Comparison of ENCODE assay signal across 8 cellular contexts in the genomic region with DNA sequence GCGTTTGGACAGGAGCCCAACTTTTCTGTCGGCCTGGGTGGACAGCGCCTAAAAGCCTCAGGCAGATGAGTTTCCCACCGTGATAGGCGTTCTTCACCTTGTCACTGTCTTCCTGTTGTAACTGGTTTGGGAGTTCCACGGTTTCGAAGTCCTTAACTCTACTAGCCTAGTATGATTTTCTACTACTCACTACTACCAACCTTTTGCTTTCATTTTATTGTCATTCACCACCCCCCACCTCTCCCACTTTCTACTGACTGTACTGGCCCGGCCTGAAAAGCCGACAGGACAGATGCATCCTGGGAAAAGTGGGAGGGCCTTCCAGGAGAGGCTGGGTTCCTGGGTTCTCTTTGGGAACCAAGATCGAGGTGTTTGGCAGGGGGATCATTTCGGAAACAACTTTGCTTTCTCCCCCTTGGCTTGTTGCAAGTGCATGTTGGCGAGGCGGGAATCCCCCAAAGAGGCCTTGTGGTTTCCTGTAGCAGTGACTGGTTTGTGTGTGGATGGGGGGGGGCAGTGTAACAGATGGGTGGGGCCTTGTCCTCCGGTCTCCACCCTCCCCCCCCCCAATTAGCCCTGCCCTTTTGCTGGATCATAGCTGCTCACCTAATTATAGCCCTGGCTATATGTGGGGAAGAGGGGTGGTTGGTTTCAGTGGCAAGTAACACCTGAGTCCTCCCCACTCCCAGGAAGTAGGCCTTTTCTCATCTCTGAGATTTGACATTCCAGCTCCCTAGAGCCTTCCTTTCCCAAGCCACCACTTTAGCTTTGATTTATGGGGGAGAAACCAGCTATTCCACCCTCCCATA. TPM values are rescaled to one million over a fixed set of nuclear protein-coding genes. Genes with fewer than 3 reads are reported as not detected.
DNase-seq lines count a peak whose midpoint lies in the region; ATAC-seq and TF ChIP-seq lines count a peak whose summit lies in the region.

No MANE protein-coding gene starts in this region.

- ATAC-seq in HG03354 (IDR thresholded peaks at IDR 0.05; ENCODE audit: poor library complexity, severe bottlenecking, unreplicated experiment) = peak; percentile 24
- ATAC-seq in GM19397 (IDR thresholded peaks at IDR 0.05; ENCODE audit: unreplicated experiment) = no peak

- DNase-seq in COLO668 (lab: John Stamatoyannopoulos, UW; ENCODE audit: unreplicated experiment) (peak; percentile 61), NOMO-1 treated with DMSO at 0.1 percent for 48 hours (lab: John Stamatoyannopoulos, UW; ENCODE audit: unreplicated experiment) (peak; percentile 76), endodermal cell (peak; percentile 94), mesothelial cell of epicardium (ENCODE audit: low spot score in 2 of 2, unreplicated experiment in 2 of 2) (peak in 1 of 2 experiments; percentile 66)
- DNase-seq in activated CD8-positive, alpha-beta memory T cell treated with anti-CD3 and anti-CD28 coated beads, Interleukin-2, amount 50 U/mL, for 1 hour (ENCODE audit: extremely low read depth) = peak; percentile 88
- peak; percentile 76 to 88 for DNase-seq in stimulated activated CD8-positive, alpha-beta memory T cell treated with anti-CD3 and anti-CD28 coated beads, Interleukin-15, amount 100 ng/mL, for 4 hours (ENCODE audit: low read depth in 2 of 2)

- peak overlapping the region; percentile 88 for H3K4me3 Mint-ChIP-seq in endodermal cell
- peak overlapping the region; percentile 75 for H3K4me3 Mint-ChIP-seq in mesothelial cell of epicardium

- H3K9me3 Mint-ChIP-seq in endodermal cell (no peaks in the 10 kb centered on the region), mesothelial cell of epicardium (no peaks in the 10 kb centered on the region)

- TF ChIP-seq CTCF in endodermal cell (conservative IDR thresholded peaks at IDR 0.05) = no peak
- no peak for TF ChIP-seq CTCF in mesothelial cell of epicardium (IDR thresholded peaks at IDR 0.05; ENCODE audit: unreplicated experiment)

- H3K27me3 Mint-ChIP-seq in endodermal cell (ENCODE audit: insufficient read depth) (peaks cover 3% of the 10 kb centered on the region), mesothelial cell of epicardium (ENCODE audit: low read depth) (no peaks in the 10 kb centered on the region)

- peak overlapping the region; percentile 91 for H3K9ac ChIP-seq in endodermal cell (ENCODE audit: extremely low read depth, low read length, poor library complexity, severe bottlenecking)

- 0 to 2% methylated on average over 9 to 11 of the region's 14 CpGs for WGBS in endodermal cell (ENCODE audit: insufficient coverage in 1 of 2, insufficient read length in 1 of 2), 2 experiments

- H3K4me1 ChIP-seq in endodermal cell (ENCODE audit: control insufficient read depth, insufficient read depth, low read length) = no peaks in the 10 kb centered on the region

- H3K36me3 Mint-ChIP-seq in endodermal cell (ENCODE audit: low read depth) = peaks cover 48% of the 10 kb centered on the region
- peaks cover 27% of the 10 kb centered on the region for H3K36me3 Mint-ChIP-seq in mesothelial cell of epicardium

- H3K4me3 ChIP-seq in endodermal cell (ENCODE audit: low read length) = peak overlapping the region; percentile 99

- H3K4me1 Mint-ChIP-seq in endodermal cell = peaks cover 23% of the 10 kb centered on the region
- H3K4me1 Mint-ChIP-seq in mesothelial cell of epicardium = peaks cover 27% of the 10 kb centered on the region

- H3K27me3 ChIP-seq in endodermal cell (ENCODE audit: control insufficient read depth, insufficient read depth, low read length, poor library complexity, severe bottlenecking) = no peaks in the 10 kb centered on the region

- H3K9me3 ChIP-seq in endodermal cell (ENCODE audit: control insufficient read depth, low read length) = no peaks in the 10 kb centered on the region

- peaks cover 42% of the 10 kb centered on the region for H3K36me3 ChIP-seq in endodermal cell (ENCODE audit: control insufficient read depth, insufficient read depth, low read length)

- peak overlapping the region; percentile 89 for H3K27ac ChIP-seq in endodermal cell (ENCODE audit: low read depth, low read length)

- H3K27ac Mint-ChIP-seq in endodermal cell = peak overlapping the region; percentile 97
- peak overlapping the region; percentile 94 for H3K27ac Mint-ChIP-seq in mesothelial cell of epicardium

RNA-seq across cellular contexts. Expression of a gene that starts 1.4 kb away (rescaled TPM):
- total RNA-seq in endodermal cell (100 to 1,000 TPM; 488 to 556 TPM), mesothelial cell of epicardium (265 to 278 TPM (median 273 TPM) in 3 replicates)
- 427 TPM for polyA plus RNA-seq in endodermal cell (2013, experiment 1 of 2)
- polyA plus RNA-seq in endodermal cell (2013, experiment 2 of 2) = 440 TPM

RNA-seq across cellular contexts. Expression of a gene that starts 6.3 kb away (rescaled TPM):
- total RNA-seq in endodermal cell (10 to 100 TPM; 43.6 to 47.2 TPM), mesothelial cell of epicardium (42.1 to 52.4 TPM (median 46.2 TPM) in 3 replicates)
- 67.0 TPM for polyA plus RNA-seq in endodermal cell (2013, experiment 1 of 2)
- polyA plus RNA-seq in endodermal cell (2013, experiment 2 of 2) = 59.0 TPM

RNA-seq across cellular contexts. Expression of a gene that starts 14.4 kb away (rescaled TPM):
- total RNA-seq in endodermal cell (10 to 100 TPM in 1 of 2 donors, 1 to 10 TPM in 1; 6.6 to 15.9 TPM), mesothelial cell of epicardium (1.9 to 3.3 TPM (median 2.2 TPM) in 3 replicates)
- polyA plus RNA-seq in endodermal cell (2013, experiment 1 of 2) = 8.7 TPM
- 6.3 TPM for polyA plus RNA-seq in endodermal cell (2013, experiment 2 of 2)

RNA-seq across cellular contexts. Expression of a gene that starts 20.3 kb away (rescaled TPM):
- total RNA-seq in endodermal cell (10 to 100 TPM; 51.3 to 52.7 TPM), mesothelial cell of epicardium (52.8 to 56.7 TPM (median 55.1 TPM) in 3 replicates)
- 38.0 TPM for polyA plus RNA-seq in endodermal cell (2013, experiment 1 of 2)
- 30.5 TPM for polyA plus RNA-seq in endodermal cell (2013, experiment 2 of 2)

RNA-seq across cellular contexts. Expression of a gene that starts 27.3 kb away (rescaled TPM):
- 1 to 10 TPM; 2.2 to 5.4 TPM for total RNA-seq in endodermal cell
- polyA plus RNA-seq in endodermal cell (2013, experiment 1 of 2) = 3.3 TPM
- polyA plus RNA-seq in endodermal cell (2013, experiment 2 of 2) = 2.3 TPM
- 1.6 to 1.8 TPM (median 1.6 TPM) in 3 replicates for total RNA-seq in mesothelial cell of epicardium
